In genomic region chr1:144539191-144539960, GRCh38 we compare ENCODE assay signal across 14 cellular contexts. TPM values are rescaled to one million over a fixed set of nuclear protein-coding genes. Genes with fewer than 3 reads are reported as not detected.
A peak's percentile ranks its signal among the peaks of the same experiment; 100 is the strongest.
DNase-seq lines count a peak whose midpoint lies in the region; ATAC-seq and TF ChIP-seq lines count a peak whose summit lies in the region.
"Not testable (repeated sequence)": the region's sequence is repeated elsewhere in the genome, so short reads cannot be mapped to it uniquely, and the experiment has no call there.
"Had no signal": no experiment of that assay in that cellular context is flagged by ENCODE, and none has a peak within 500 bp of the region (broad histone marks: within the 10 kb centered on the region; RNA-seq: fewer than 3 reads in every experiment).

No MANE protein-coding gene starts in this region.

- not testable (repeated sequence) for H3K9me2 ChIP-seq in GM23338 (ENCODE audit: insufficient read depth)

- H3K36me3 ChIP-seq in GM23338 (ENCODE audit: insufficient read depth); esophagus muscularis mucosa: not testable (repeated sequence)

- peak; percentile 41 for DNase-seq in GM23338 (ENCODE audit: low spot score)
- not testable (repeated sequence) for DNase-seq in WTC11 (ENCODE audit: low spot score); activated CD8-positive, alpha-beta T cell treated with anti-CD3 and anti-CD28 coated beads for 36 hours; activated naive CD4-positive, alpha-beta T cell treated with anti-CD3 and anti-CD28 coated beads for 36 hours; stimulated activated naive CD8-positive, alpha-beta T cell treated with anti-CD3 and anti-CD28 coated beads, Interleukin-15, amount 100 ng/mL, for 72 hours
- DNase-seq in esophagus muscularis mucosa (ENCODE audit: extremely low spot score) = peak; percentile 37

- H3K36me3 Mint-ChIP-seq in GM23338 (ENCODE audit: low read depth); WTC11; activated CD8-positive, alpha-beta T cell treated with anti-CD3 and anti-CD28 coated beads for 36 hours (ENCODE audit: low read depth); activated naive CD4-positive, alpha-beta T cell treated with anti-CD3 and anti-CD28 coated beads for 36 hours (ENCODE audit: low read depth): not testable (repeated sequence)

- peak; percentile 73 for ATAC-seq in GM23338
- not testable (repeated sequence) for ATAC-seq in WTC11
- ATAC-seq in activated CD8-positive, alpha-beta T cell treated with anti-CD3 and anti-CD28 coated beads for 36 hours = peak; percentile 20
- ATAC-seq in stimulated activated naive CD8-positive, alpha-beta T cell treated with anti-CD3 and anti-CD28 coated beads, Interleukin-15, amount 100 ng/mL, for 72 hours = peak; percentile 33

- not testable (repeated sequence) for H3F3A ChIP-seq in GM23338 (replicated peaks; ENCODE audit: low read depth)

- H3K9me3 Mint-ChIP-seq in GM23338; WTC11; activated CD8-positive, alpha-beta T cell treated with anti-CD3 and anti-CD28 coated beads for 36 hours; activated naive CD4-positive, alpha-beta T cell treated with anti-CD3 and anti-CD28 coated beads for 36 hours; stimulated activated naive CD8-positive, alpha-beta T cell treated with anti-CD3 and anti-CD28 coated beads, Interleukin-15, amount 100 ng/mL, for 72 hours: not testable (repeated sequence)

- H3K9me3 ChIP-seq in esophagus muscularis mucosa = not testable (repeated sequence)

- POLR2A ChIA-PET in WTC11 (lab: Charles Lee); activated CD8-positive, alpha-beta T cell treated with anti-CD3 and anti-CD28 coated beads for 36 hours (lab: Charles Lee): not testable (repeated sequence)

- not testable (repeated sequence) for H3K4me3 Mint-ChIP-seq in GM23338; activated naive CD4-positive, alpha-beta T cell treated with anti-CD3 and anti-CD28 coated beads for 36 hours
- peak overlapping the region; percentile 49; the same call in 1 of the 2 replicates for H3K4me3 Mint-ChIP-seq in WTC11
- H3K4me3 Mint-ChIP-seq in activated CD8-positive, alpha-beta T cell treated with anti-CD3 and anti-CD28 coated beads for 36 hours = peak overlapping the region; percentile 27
- peak overlapping the region; percentile 15 to 54 for H3K4me3 Mint-ChIP-seq in stimulated activated naive CD8-positive, alpha-beta T cell treated with anti-CD3 and anti-CD28 coated beads, Interleukin-15, amount 100 ng/mL, for 72 hours

- peak overlapping the region; percentile 76 for H3K4me3 ChIP-seq in GM23338
- H3K4me3 ChIP-seq in esophagus muscularis mucosa = not testable (repeated sequence)

- not testable (repeated sequence) for H3K4me1 ChIP-seq in GM23338 (ENCODE audit: insufficient read depth); esophagus muscularis mucosa

- not testable (repeated sequence) for H3K27ac ChIP-seq in GM23338 (ENCODE audit: low read depth); esophagus muscularis mucosa (replicated peaks in 1 of 4)

- WGBS in esophagus muscularis mucosa = 80% methylated on average over 14 of the region's 37 CpGs

- H3K4me2 ChIP-seq in GM23338 = peak overlapping the region; percentile 85

- H3K79me2 ChIP-seq in GM23338 (replicated peaks; ENCODE audit: insufficient read depth) = not testable (repeated sequence)

- CTCF ChIA-PET in WTC11 (lab: Charles Lee); activated CD8-positive, alpha-beta T cell treated with anti-CD3 and anti-CD28 coated beads for 36 hours (lab: Charles Lee); activated naive CD4-positive, alpha-beta T cell treated with anti-CD3 and anti-CD28 coated beads for 36 hours (lab: Charles Lee): not testable (repeated sequence)

- not testable (repeated sequence) for H3K27ac Mint-ChIP-seq in GM23338; WTC11; activated CD8-positive, alpha-beta T cell treated with anti-CD3 and anti-CD28 coated beads for 36 hours
- H3K27ac Mint-ChIP-seq in activated naive CD4-positive, alpha-beta T cell treated with anti-CD3 and anti-CD28 coated beads for 36 hours = peak overlapping the region; percentile 41
- H3K27ac Mint-ChIP-seq in stimulated activated naive CD8-positive, alpha-beta T cell treated with anti-CD3 and anti-CD28 coated beads, Interleukin-15, amount 100 ng/mL, for 72 hours = peak overlapping the region; percentile 19 to 33

- H3K4me1 Mint-ChIP-seq in GM23338; WTC11; activated CD8-positive, alpha-beta T cell treated with anti-CD3 and anti-CD28 coated beads for 36 hours (ENCODE audit: low read depth); activated naive CD4-positive, alpha-beta T cell treated with anti-CD3 and anti-CD28 coated beads for 36 hours (ENCODE audit: low read depth); stimulated activated naive CD8-positive, alpha-beta T cell treated with anti-CD3 and anti-CD28 coated beads, Interleukin-15, amount 100 ng/mL, for 72 hours: not testable (repeated sequence)

- not testable (repeated sequence) for H4K20me1 ChIP-seq in GM23338 (replicated peaks; ENCODE audit: insufficient read depth)

- not testable (repeated sequence) for TF ChIP-seq CTCF in GM23338 (conservative IDR thresholded peaks at IDR 0.05; ENCODE audit: low read depth in 2 of 2); WTC11 (IDR thresholded peaks at IDR 0.05); activated CD8-positive, alpha-beta T cell treated with anti-CD3 and anti-CD28 coated beads for 36 hours (IDR thresholded peaks at IDR 0.05); esophagus muscularis mucosa (IDR thresholded peaks at IDR 0.05)

- H3K27me3 Mint-ChIP-seq in GM23338 (ENCODE audit: insufficient read depth, low read depth, poor library complexity); WTC11 (ENCODE audit: low read depth); activated CD8-positive, alpha-beta T cell treated with anti-CD3 and anti-CD28 coated beads for 36 hours; activated naive CD4-positive, alpha-beta T cell treated with anti-CD3 and anti-CD28 coated beads for 36 hours (ENCODE audit: low read depth); stimulated activated naive CD8-positive, alpha-beta T cell treated with anti-CD3 and anti-CD28 coated beads, Interleukin-15, amount 100 ng/mL, for 72 hours: not testable (repeated sequence)

- TF ChIP-seq EP300 in esophagus muscularis mucosa (IDR thresholded peaks at IDR 0.05) = not testable (repeated sequence)

- intact Hi-C loops in activated CD8-positive, alpha-beta T cell treated with anti-CD3 and anti-CD28 coated beads for 36 hours (cut with micrococcal nuclease); activated naive CD4-positive, alpha-beta T cell treated with anti-CD3 and anti-CD28 coated beads for 36 hours (cut with micrococcal nuclease); esophagus muscularis mucosa (cut with DNase I): not testable (repeated sequence)

- TF ChIP-seq POLR2A in esophagus muscularis mucosa (IDR thresholded peaks at IDR 0.05; ENCODE audit: low read depth) = not testable (repeated sequence)

- H2AFZ ChIP-seq in GM23338 = not testable (repeated sequence)

- peaks cover 23% of the 10 kb centered on the region for H3K27me3 ChIP-seq in GM23338 (ENCODE audit: insufficient read depth)
- H3K27me3 ChIP-seq in esophagus muscularis mucosa = peaks cover 0 to 19% (median 0%) of the 10 kb centered on the region in 4 donors

RNA-seq across cellular contexts. Expression of gene PPIAL4F, which starts 53.3 kb away (rescaled TPM):
- not detected in 2 replicates for total RNA-seq in GM23338 (2014; rRNA removed; shearing (Covaris generic))
- polyA plus RNA-seq in GM23338 (2016; fragmentation: Nextera tagmentation; extraction: Ambion mirVana) = not detected in 2 replicates
- total RNA-seq in WTC11 (2021) = not detected in 3 replicates
- not detected for total RNA-seq in activated CD8-positive, alpha-beta T cell treated with anti-CD3 and anti-CD28 coated beads for 36 hours
- not detected for total RNA-seq in activated naive CD4-positive, alpha-beta T cell treated with anti-CD3 and anti-CD28 coated beads for 36 hours
- total RNA-seq in esophagus muscularis mucosa = not detected
- total RNA-seq: A172; A673; CD4-positive, CD25-positive, alpha-beta regulatory T cell; CD8-positive, alpha-beta memory T cell; GM12878; GM23248; H4; H9 had no signal
- polyA plus RNA-seq: CD4-positive, CD25-positive, alpha-beta regulatory T cell; CD8-positive, alpha-beta memory T cell; GM12878; GM23248 had no signal
